In the genomic region with DNA sequence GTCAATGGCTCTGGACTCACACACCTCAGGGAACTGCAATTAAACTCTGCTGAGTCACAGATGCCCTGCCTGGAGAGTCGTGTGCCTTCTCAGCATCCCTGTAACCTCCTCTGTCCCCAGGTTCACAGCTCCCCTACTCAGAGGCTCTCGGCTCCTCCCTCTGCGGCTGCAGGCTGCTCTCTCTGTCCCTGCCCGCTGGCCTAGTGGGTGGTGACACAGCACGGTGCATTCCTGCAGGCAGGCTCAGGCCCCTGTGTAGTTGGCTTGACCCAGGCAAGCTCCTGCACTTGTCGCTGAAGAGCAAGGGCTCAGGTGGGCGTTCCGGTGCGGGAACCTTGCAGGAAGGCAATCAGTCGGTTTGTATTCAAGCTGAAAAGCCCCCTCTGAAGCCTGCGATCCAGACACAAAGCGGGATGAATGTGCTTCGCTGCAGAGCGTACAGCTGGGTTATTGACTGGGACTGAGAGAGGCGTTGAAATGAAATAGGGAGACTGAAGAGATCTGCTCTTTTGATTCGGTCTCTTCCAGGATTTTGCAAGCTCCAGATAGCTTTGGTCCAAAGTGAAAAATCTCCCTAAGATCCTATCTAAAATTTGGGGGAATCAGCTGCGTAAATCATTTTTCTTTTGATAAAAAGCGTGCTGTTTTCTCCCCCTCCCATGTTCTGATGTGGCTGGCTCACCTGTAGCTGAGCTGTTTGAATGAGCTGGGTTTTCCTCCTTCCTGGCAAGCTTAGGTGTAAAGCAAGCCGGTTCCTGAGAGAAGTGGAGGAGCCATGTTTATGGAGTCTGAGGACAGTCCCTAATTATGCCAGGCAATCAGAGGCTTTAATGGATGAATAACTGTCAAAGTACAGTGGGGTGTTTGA, we compare ENCODE assay signal across 1 cellular context.
A peak's percentile ranks its signal among the peaks of the same experiment; 100 is the strongest.
TF ChIP-seq lines count a peak whose summit lies in the region.

No MANE protein-coding gene starts in this region.

TF ChIP-seq in HepG2, 621 proteins besides CTCF, POLR2A, EP300 and RAD21 (continued from another document and continues in another):
- TF ChIP-seq ZNF563 (CRISPR knock-in tag; IDR thresholded peaks at IDR 0.05) (peak; percentile 51; the same call in 1 of the 2 replicates), TBL1XR1 (IDR thresholded peaks at IDR 0.05; ENCODE audit: borderline replicate concordance, low read length, partially characterized antibody) (no peak), ZNF570 (CRISPR knock-in tag; IDR thresholded peaks at IDR 0.05; ENCODE audit: borderline replicate concordance) (no peak), HDAC2 (CRISPR knock-in tag; IDR thresholded peaks at IDR 0.05) (peak; percentile 90), ZNF224 (CRISPR knock-in tag; IDR thresholded peaks at IDR 0.05) (no peak), PRMT3 (CRISPR knock-in tag; IDR thresholded peaks at IDR 0.05; ENCODE audit: borderline replicate concordance, low read depth) (no peak), MAFF (IDR thresholded peaks at IDR 0.05; ENCODE audit: low read depth, low read length) (peak; percentile 74), CENPX (CRISPR knock-in tag; IDR thresholded peaks at IDR 0.05) (no peak), RBM22 (optimal IDR thresholded peaks at IDR 0.05; ENCODE audit: low read length) (no peak), ZFP36 (IDR thresholded peaks at IDR 0.05; ENCODE audit: borderline replicate concordance, low read depth, low read length, partially characterized antibody) (no peak), ZNF160 (CRISPR knock-in tag; IDR thresholded peaks at IDR 0.05) (peak; percentile 88), ZMYM4 (CRISPR knock-in tag; IDR thresholded peaks at IDR 0.05) (peak; percentile 94), ZNF850 (CRISPR knock-in tag; conservative IDR thresholded peaks at IDR 0.05) (no peak), KLF11 (CRISPR knock-in tag; IDR thresholded peaks at IDR 0.05) (no peak), CREB1 (IDR thresholded peaks at IDR 0.05) (no peak), CREB1 (CRISPR knock-in tag; IDR thresholded peaks at IDR 0.05) (no peak), SRSF1 (optimal IDR thresholded peaks at IDR 0.05; ENCODE audit: low read depth, low read length) (no peak), IKZF1 (IDR thresholded peaks at IDR 0.05) (no peak)
- TF ChIP-seq, protein P1, sequence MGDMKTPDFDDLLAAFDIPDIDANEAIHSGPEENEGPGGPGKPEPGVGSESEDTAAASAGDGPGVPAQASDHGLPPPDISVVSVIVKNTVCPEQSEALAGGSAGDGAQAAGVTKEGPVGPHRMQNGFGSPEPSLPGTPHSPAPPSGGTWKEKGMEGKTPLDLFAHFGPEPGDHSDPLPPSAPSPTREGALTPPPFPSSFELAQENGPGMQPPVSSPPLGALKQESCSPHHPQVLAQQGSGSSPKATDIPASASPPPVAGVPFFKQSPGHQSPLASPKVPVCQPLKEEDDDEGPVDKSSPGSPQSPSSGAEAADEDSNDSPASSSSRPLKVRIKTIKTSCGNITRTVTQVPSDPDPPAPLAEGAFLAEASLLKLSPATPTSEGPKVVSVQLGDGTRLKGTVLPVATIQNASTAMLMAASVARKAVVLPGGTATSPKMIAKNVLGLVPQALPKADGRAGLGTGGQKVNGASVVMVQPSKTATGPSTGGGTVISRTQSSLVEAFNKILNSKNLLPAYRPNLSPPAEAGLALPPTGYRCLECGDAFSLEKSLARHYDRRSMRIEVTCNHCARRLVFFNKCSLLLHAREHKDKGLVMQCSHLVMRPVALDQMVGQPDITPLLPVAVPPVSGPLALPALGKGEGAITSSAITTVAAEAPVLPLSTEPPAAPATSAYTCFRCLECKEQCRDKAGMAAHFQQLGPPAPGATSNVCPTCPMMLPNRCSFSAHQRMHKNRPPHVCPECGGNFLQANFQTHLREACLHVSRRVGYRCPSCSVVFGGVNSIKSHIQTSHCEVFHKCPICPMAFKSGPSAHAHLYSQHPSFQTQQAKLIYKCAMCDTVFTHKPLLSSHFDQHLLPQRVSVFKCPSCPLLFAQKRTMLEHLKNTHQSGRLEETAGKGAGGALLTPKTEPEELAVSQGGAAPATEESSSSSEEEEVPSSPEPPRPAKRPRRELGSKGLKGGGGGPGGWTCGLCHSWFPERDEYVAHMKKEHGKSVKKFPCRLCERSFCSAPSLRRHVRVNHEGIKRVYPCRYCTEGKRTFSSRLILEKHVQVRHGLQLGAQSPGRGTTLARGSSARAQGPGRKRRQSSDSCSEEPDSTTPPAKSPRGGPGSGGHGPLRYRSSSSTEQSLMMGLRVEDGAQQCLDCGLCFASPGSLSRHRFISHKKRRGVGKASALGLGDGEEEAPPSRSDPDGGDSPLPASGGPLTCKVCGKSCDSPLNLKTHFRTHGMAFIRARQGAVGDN (CRISPR knock-in tag; IDR thresholded peaks at IDR 0.05), result peak; percentile 100
- TF ChIP-seq, protein P2, sequence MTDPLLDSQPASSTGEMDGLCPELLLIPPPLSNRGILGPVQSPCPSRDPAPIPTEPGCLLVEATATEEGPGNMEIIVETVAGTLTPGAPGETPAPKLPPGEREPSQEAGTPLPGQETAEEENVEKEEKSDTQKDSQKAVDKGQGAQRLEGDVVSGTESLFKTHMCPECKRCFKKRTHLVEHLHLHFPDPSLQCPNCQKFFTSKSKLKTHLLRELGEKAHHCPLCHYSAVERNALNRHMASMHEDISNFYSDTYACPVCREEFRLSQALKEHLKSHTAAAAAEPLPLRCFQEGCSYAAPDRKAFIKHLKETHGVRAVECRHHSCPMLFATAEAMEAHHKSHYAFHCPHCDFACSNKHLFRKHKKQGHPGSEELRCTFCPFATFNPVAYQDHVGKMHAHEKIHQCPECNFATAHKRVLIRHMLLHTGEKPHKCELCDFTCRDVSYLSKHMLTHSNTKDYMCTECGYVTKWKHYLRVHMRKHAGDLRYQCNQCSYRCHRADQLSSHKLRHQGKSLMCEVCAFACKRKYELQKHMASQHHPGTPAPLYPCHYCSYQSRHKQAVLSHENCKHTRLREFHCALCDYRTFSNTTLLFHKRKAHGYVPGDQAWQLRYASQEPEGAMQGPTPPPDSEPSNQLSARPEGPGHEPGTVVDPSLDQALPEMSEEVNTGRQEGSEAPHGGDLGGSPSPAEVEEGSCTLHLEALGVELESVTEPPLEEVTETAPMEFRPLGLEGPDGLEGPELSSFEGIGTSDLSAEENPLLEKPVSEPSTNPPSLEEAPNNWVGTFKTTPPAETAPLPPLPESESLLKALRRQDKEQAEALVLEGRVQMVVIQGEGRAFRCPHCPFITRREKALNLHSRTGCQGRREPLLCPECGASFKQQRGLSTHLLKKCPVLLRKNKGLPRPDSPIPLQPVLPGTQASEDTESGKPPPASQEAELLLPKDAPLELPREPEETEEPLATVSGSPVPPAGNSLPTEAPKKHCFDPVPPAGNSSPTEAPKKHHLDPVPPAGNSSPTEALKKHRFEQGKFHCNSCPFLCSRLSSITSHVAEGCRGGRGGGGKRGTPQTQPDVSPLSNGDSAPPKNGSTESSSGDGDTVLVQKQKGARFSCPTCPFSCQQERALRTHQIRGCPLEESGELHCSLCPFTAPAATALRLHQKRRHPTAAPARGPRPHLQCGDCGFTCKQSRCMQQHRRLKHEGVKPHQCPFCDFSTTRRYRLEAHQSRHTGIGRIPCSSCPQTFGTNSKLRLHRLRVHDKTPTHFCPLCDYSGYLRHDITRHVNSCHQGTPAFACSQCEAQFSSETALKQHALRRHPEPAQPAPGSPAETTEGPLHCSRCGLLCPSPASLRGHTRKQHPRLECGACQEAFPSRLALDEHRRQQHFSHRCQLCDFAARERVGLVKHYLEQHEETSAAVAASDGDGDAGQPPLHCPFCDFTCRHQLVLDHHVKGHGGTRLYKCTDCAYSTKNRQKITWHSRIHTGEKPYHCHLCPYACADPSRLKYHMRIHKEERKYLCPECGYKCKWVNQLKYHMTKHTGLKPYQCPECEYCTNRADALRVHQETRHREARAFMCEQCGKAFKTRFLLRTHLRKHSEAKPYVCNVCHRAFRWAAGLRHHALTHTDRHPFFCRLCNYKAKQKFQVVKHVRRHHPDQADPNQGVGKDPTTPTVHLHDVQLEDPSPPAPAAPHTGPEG (CRISPR knock-in tag; IDR thresholded peaks at IDR 0.05), result no peak
- TF ChIP-seq, protein P3, sequence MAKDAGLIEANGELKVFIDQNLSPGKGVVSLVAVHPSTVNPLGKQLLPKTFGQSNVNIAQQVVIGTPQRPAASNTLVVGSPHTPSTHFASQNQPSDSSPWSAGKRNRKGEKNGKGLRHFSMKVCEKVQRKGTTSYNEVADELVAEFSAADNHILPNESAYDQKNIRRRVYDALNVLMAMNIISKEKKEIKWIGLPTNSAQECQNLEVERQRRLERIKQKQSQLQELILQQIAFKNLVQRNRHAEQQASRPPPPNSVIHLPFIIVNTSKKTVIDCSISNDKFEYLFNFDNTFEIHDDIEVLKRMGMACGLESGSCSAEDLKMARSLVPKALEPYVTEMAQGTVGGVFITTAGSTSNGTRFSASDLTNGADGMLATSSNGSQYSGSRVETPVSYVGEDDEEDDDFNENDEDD (CRISPR knock-in tag; IDR thresholded peaks at IDR 0.05; ENCODE audit: borderline replicate concordance), result no peak
- TF ChIP-seq, protein P4, sequence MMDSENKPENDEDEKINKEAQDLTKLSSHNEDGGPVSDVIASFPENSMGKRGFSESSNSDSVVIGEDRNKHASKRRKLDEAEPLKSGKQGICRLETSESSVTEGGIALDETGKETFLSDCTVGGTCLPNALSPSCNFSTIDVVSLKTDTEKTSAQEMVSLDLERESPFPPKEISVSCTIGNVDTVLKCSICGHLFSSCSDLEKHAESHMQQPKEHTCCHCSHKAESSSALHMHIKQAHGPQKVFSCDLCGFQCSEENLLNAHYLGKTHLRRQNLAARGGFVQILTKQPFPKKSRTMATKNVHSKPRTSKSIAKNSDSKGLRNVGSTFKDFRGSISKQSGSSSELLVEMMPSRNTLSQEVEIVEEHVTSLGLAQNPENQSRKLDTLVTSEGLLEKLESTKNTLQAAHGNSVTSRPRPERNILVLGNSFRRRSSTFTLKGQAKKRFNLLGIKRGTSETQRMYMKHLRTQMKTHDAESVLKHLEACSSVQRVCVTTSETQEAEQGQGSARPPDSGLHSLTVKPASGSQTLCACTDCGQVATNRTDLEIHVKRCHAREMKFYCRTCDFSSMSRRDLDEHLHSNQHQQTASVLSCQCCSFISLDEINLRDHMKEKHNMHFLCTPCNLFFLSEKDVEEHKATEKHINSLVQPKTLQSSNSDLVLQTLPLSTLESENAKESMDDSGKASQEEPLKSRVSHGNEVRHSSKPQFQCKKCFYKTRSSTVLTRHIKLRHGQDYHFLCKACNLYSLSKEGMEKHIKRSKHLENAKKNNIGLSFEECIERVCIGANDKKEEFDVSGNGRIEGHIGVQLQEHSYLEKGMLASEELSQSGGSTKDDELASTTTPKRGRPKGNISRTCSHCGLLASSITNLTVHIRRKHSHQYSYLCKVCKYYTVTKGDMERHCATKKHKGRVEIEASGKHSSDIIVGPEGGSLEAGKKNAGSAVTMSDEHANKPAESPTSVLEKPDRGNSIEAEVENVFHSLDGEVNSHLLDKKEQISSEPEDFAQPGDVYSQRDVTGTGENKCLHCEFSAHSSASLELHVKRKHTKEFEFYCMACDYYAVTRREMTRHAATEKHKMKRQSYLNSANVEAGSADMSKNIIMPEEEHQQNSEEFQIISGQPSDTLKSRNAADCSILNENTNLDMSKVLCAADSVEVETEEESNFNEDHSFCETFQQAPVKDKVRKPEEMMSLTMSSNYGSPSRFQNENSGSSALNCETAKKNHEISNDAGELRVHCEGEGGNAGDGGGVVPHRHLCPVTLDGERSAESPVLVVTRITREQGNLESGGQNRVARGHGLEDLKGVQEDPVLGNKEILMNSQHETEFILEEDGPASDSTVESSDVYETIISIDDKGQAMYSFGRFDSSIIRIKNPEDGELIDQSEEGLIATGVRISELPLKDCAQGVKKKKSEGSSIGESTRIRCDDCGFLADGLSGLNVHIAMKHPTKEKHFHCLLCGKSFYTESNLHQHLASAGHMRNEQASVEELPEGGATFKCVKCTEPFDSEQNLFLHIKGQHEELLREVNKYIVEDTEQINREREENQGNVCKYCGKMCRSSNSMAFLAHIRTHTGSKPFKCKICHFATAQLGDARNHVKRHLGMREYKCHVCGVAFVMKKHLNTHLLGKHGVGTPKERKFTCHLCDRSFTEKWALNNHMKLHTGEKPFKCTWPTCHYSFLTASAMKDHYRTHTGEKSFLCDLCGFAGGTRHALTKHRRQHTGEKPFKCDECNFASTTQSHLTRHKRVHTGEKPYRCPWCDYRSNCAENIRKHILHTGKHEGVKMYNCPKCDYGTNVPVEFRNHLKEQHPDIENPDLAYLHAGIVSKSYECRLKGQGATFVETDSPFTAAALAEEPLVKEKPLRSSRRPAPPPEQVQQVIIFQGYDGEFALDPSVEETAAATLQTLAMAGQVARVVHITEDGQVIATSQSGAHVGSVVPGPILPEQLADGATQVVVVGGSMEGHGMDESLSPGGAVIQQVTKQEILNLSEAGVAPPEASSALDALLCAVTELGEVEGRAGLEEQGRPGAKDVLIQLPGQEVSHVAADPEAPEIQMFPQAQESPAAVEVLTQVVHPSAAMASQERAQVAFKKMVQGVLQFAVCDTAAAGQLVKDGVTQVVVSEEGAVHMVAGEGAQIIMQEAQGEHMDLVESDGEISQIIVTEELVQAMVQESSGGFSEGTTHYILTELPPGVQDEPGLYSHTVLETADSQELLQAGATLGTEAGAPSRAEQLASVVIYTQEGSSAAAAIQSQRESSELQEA (CRISPR knock-in tag; IDR thresholded peaks at IDR 0.05; ENCODE audit: not compliant biosample characterization), result peak; percentile 29
- TF ChIP-seq, protein P5, sequence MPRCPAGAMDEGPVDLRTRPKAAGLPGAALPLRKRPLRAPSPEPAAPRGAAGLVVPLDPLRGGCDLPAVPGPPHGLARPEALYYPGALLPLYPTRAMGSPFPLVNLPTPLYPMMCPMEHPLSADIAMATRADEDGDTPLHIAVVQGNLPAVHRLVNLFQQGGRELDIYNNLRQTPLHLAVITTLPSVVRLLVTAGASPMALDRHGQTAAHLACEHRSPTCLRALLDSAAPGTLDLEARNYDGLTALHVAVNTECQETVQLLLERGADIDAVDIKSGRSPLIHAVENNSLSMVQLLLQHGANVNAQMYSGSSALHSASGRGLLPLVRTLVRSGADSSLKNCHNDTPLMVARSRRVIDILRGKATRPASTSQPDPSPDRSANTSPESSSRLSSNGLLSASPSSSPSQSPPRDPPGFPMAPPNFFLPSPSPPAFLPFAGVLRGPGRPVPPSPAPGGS (CRISPR knock-in tag; IDR thresholded peaks at IDR 0.05), result no peak
- TF ChIP-seq, protein P6, sequence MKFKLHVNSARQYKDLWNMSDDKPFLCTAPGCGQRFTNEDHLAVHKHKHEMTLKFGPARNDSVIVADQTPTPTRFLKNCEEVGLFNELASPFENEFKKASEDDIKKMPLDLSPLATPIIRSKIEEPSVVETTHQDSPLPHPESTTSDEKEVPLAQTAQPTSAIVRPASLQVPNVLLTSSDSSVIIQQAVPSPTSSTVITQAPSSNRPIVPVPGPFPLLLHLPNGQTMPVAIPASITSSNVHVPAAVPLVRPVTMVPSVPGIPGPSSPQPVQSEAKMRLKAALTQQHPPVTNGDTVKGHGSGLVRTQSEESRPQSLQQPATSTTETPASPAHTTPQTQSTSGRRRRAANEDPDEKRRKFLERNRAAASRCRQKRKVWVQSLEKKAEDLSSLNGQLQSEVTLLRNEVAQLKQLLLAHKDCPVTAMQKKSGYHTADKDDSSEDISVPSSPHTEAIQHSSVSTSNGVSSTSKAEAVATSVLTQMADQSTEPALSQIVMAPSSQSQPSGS (CRISPR knock-in tag; IDR thresholded peaks at IDR 0.05), result peak; percentile 64
- TF ChIP-seq, protein P7, sequence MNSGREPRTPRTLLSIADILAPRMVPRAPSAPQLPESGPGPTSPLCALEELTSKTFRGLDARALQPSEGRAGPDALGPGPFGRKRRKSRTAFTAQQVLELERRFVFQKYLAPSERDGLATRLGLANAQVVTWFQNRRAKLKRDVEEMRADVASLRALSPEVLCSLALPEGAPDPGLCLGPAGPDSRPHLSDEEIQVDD (CRISPR knock-in tag; IDR thresholded peaks at IDR 0.05; ENCODE audit: borderline replicate concordance), result no peak
